In the genomic region with DNA sequence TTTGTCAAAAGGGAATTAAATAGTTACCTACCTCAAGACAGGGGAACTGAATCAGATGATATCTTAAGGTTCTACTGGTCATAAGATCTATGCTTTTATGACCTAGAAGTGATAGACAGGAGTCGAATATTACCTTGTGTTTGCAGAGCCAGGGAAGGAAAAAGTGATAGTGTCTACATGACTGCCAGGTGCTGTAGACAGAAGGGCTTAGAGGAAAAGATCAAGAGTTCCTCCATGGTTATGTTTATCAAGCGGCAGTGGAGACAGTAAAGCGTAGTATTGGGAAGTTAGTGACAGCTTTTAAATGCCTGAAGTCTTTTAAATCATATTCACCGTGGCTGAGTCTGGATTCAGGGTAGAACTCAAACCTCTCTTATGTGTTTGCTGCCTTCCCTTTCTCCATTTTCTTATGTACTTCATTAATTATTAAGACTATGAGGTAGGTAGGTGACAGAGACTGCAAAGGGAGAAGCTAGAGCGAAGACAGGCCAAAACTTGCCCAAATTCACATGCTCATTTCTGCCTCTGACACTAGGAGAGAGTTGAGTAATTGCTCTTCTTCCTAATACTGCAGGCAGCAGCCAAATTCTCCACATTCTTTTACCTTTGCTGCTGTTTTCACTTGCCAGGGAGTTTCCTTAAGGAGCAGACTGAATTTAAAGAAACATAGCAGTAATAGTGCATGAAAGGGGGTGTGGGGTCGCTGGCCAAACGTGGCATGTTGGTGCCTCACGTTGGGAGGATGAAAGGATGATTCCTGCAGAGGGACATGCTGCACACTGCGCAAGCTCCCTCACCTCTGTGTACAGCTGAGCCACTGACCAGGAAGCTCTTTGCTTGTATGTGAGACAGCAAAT, we compare ENCODE assay signal across 12 cellular contexts. TPM values are rescaled to one million over a fixed set of nuclear protein-coding genes. Genes with fewer than 3 reads are reported as not detected.
DNase-seq lines count a peak whose midpoint lies in the region; ATAC-seq, FAIRE-seq and TF ChIP-seq lines count a peak whose summit lies in the region.
"Had no signal": no experiment of that assay in that cellular context is flagged by ENCODE, and none has a peak within 500 bp of the region (broad histone marks: within the 10 kb centered on the region; RNA-seq: fewer than 3 reads in every experiment).

No MANE protein-coding gene starts in this region.

- no peaks in the 10 kb centered on the region for H3K36me3 ChIP-seq in endocrine pancreas (ENCODE audit: control insufficient read depth, insufficient read depth, low read length)
- H3K36me3 ChIP-seq in mesodermal cell (ENCODE audit: control insufficient read depth, insufficient read depth, low read length) = peaks cover 8% of the 10 kb centered on the region
- no peaks in the 10 kb centered on the region for H3K36me3 ChIP-seq in upper lobe of right lung
- H3K36me3 ChIP-seq: ovary had no signal

- H3K27me3 Mint-ChIP-seq in activated CD4-positive, alpha-beta T cell treated with anti-CD3 and anti-CD28 coated beads, Interleukin-2, amount 10 ng/mL, durations not matched to agents 24 days and 14 days = peaks cover 9% of the 10 kb centered on the region

- H3K4me1 Mint-ChIP-seq in activated CD4-positive, alpha-beta T cell treated with anti-CD3 and anti-CD28 coated beads, Interleukin-2, amount 10 ng/mL, durations not matched to agents 24 days and 14 days = peaks cover 13% of the 10 kb centered on the region

- H3K27me3 ChIP-seq in endocrine pancreas (ENCODE audit: control insufficient read depth, insufficient read depth, low read length) = no peaks in the 10 kb centered on the region
- no peaks in the 10 kb centered on the region for H3K27me3 ChIP-seq in upper lobe of right lung
- H3K27me3 ChIP-seq: ovary had no signal

- WGBS in mesodermal cell (ENCODE audit: insufficient coverage in 2 of 2), 2 experiments = 48 to 52% methylated on average over 3 to 6 of the region's 9 CpGs

- H3K4me1 ChIP-seq in endocrine pancreas (ENCODE audit: control insufficient read depth, insufficient read depth, low read length) = peaks cover 8% of the 10 kb centered on the region
- peaks cover 87% of the 10 kb centered on the region for H3K4me1 ChIP-seq in mesodermal cell (ENCODE audit: control insufficient read depth, insufficient read depth, low read length, poor library complexity, severe bottlenecking)
- H3K4me1 ChIP-seq in upper lobe of right lung = peaks cover 66% of the 10 kb centered on the region

- intact Hi-C loops in activated CD4-positive, alpha-beta T cell treated with anti-CD3 and anti-CD28 coated beads, Interleukin-2, amount 10 ng/mL, durations not matched to agents 24 days and 14 days (cut with micrococcal nuclease) = no loop called here
- intact Hi-C loops in upper lobe of right lung (cut with DNase I) = no loop called here

- peak; percentile 61 for ATAC-seq in upper lobe of right lung
- no peak for ATAC-seq in HG03095 (IDR thresholded peaks at IDR 0.05; ENCODE audit: unreplicated experiment)

- TF ChIP-seq POLR2A in H54 (IDR thresholded peaks at IDR 0.05; ENCODE audit: low read depth, low read length) = no peak

- peak; percentile 44 for DNase-seq in activated CD4-positive, alpha-beta T cell treated with anti-CD3 and anti-CD28 coated beads, Interleukin-2, amount 10 ng/mL, durations not matched to agents 24 days and 14 days
- DNase-seq in activated CD4-positive, alpha-beta T cell treated with anti-CD3 and anti-CD28 coated beads for 4 hours = no peak
- DNase-seq in upper lobe of right lung = no peak
- no peak for DNase-seq in GDM1 (lab: John Stamatoyannopoulos, UW)
- DNase-seq in H54 (ENCODE audit: insufficient read length, low spot score) = no peak
- DNase-seq: caudate nucleus, Kasumi-1, ovary had no signal

- H3K9ac ChIP-seq in endocrine pancreas (ENCODE audit: control insufficient read depth, insufficient read depth, low read length) = no peak overlapping the region

- H3K36me3 Mint-ChIP-seq in activated CD4-positive, alpha-beta T cell treated with anti-CD3 and anti-CD28 coated beads, Interleukin-2, amount 10 ng/mL, durations not matched to agents 24 days and 14 days (ENCODE audit: low read depth) = no peaks in the 10 kb centered on the region

- H3K27ac ChIP-seq in mesodermal cell (ENCODE audit: low read depth, low read length, severe bottlenecking) (peak overlapping the region; percentile 16), upper lobe of right lung (peak overlapping the region; percentile 55)
- H3K27ac ChIP-seq: ovary had no signal

- peaks cover 3% of the 10 kb centered on the region for H3K9me3 Mint-ChIP-seq in activated CD4-positive, alpha-beta T cell treated with anti-CD3 and anti-CD28 coated beads, Interleukin-2, amount 10 ng/mL, durations not matched to agents 24 days and 14 days

- TF ChIP-seq CTCF in upper lobe of right lung (IDR thresholded peaks at IDR 0.05) = no peak

- no peak for FAIRE-seq in H54 (lab: Jason Lieb, UNC)
- FAIRE-seq: A204.1 had no signal

- no peak overlapping the region for H3K27ac Mint-ChIP-seq in activated CD4-positive, alpha-beta T cell treated with anti-CD3 and anti-CD28 coated beads, Interleukin-2, amount 10 ng/mL, durations not matched to agents 24 days and 14 days

- H3K4me3 Mint-ChIP-seq in activated CD4-positive, alpha-beta T cell treated with anti-CD3 and anti-CD28 coated beads, Interleukin-2, amount 10 ng/mL, durations not matched to agents 24 days and 14 days = no peak overlapping the region

- H3K9me3 ChIP-seq in endocrine pancreas (ENCODE audit: control insufficient read depth, low read length) = no peaks in the 10 kb centered on the region
- no peaks in the 10 kb centered on the region for H3K9me3 ChIP-seq in mesodermal cell (ENCODE audit: control insufficient read depth, low read length)
- H3K9me3 ChIP-seq in upper lobe of right lung = no peaks in the 10 kb centered on the region
- H3K9me3 ChIP-seq: ovary had no signal

- H3K4me3 ChIP-seq in endocrine pancreas (ENCODE audit: control insufficient read depth, insufficient read depth, low read length) (peak overlapping the region; percentile 23), mesodermal cell (ENCODE audit: extremely low read depth, insufficient read depth, low read length, poor library complexity, severe bottlenecking) (no peak overlapping the region), upper lobe of right lung (no peak overlapping the region)
- H3K4me3 ChIP-seq: ovary had no signal

RNA-seq across cellular contexts. Expression of a gene that starts 12.1 kb away (rescaled TPM):
- total RNA-seq in activated CD4-positive, alpha-beta T cell treated with anti-CD3 and anti-CD28 coated beads, Interleukin-2, amount 10 ng/mL, durations not matched to agents 24 days and 14 days = 16.8 and 19.0 TPM in 2 replicates
- polyA plus RNA-seq in mesodermal cell (2013, experiment 1 of 2) = 45.4 TPM
- polyA plus RNA-seq in mesodermal cell (2013, experiment 2 of 2) = 32.6 TPM
- 158 TPM for total RNA-seq in upper lobe of right lung
